8 cellular contexts compared by ENCODE assay signal in the genomic region with DNA sequence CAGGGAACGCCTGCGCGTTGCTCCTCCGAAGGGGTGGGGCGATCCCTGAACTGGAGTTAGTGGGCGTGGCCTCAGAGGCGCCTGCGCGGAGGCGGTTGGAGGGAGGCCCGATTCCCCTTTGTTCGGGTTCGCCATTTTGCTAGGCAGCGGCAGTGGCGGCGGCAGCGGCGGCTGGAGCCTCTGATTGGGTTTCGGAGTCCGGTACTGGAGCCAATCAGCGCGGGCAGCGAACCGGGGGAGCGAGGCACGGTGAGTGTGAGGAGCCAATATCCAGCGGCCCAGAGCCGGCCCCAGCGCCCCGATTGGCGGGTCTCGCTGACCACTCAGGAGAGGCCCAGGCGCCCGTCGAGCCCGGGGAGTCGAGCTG. TPM values are rescaled to one million over a fixed set of nuclear protein-coding genes. Genes with fewer than 3 reads are reported as not detected.
DNase-seq lines count a peak whose midpoint lies in the region; ATAC-seq, FAIRE-seq and TF ChIP-seq lines count a peak whose summit lies in the region.

A gene (plus strand): TSS at position 139 of the 367 bp plus-strand sequence. CDS start 6,116 bp downstream, outside the sequence.

- H3K4me2 ChIP-seq in Karpas-422 (ENCODE audit: low read depth, low read length, poor library complexity, severe bottlenecking): peak within 1 kb of the TSS; percentile 89

- peak; percentile 45; the same call in 1 of the 2 replicates for TF ChIP-seq POLR2A in H54 (IDR thresholded peaks at IDR 0.05; ENCODE audit: low read depth, low read length)

- peak; percentile 39 for ATAC-seq in GM18499 (IDR thresholded peaks at IDR 0.05; ENCODE audit: insufficient read depth, unreplicated experiment)

- no peaks in the 10 kb centered on the region for H3K9me3 ChIP-seq in Karpas-422 (ENCODE audit: low read length)
- no peaks in the 10 kb centered on the region for H3K9me3 ChIP-seq in mucosa of rectum (ENCODE audit: control insufficient read depth in 2 of 2, low read length in 2 of 2)

- peak; percentile 84 for DNase-seq in H54 (ENCODE audit: insufficient read length, low spot score)
- DNase-seq in Karpas-422: no peak
- DNase-seq in activated CD4-positive, alpha-beta T cell treated with anti-CD3 and anti-CD28 coated beads, Interleukin-2, amount 50 U/mL, for 1 hour: peak; percentile 100
- DNase-seq in type B pancreatic cell (ENCODE audit: extremely low spot score, unreplicated experiment): peak; percentile 100
- DNase-seq in DMS114 treated with DMSO at 0.1 percent for 48 hours (lab: John Stamatoyannopoulos, UW; ENCODE audit: unreplicated experiment): no peak

- H3K27me3 Mint-ChIP-seq in type B pancreatic cell: no peaks in the 10 kb centered on the region

- H3K27ac ChIP-seq in Karpas-422 (ENCODE audit: low read length) (peak within 1 kb of the TSS; percentile 94), mucosa of rectum (ENCODE audit: low read depth in 2 of 2, low read length in 2 of 2) (peak within 1 kb of the TSS; percentile 99 to 100)

- TF ChIP-seq CTCF in type B pancreatic cell (conservative IDR thresholded peaks at IDR 0.05): no peak

- H3K9ac ChIP-seq in Karpas-422 (ENCODE audit: low read length) (peak within 1 kb of the TSS; percentile 98), mucosa of rectum (ENCODE audit: low read depth in 1 of 2, low read length in 2 of 2) (peak within 1 kb of the TSS; percentile 98 to 100)

- no peaks in the 10 kb centered on the region for H3K9me3 Mint-ChIP-seq in type B pancreatic cell

- H3K4me3 Mint-ChIP-seq in type B pancreatic cell: peak within 1 kb of the TSS; percentile 96

- 0 out of 2 replicates have a peak within 1 kb of the TSS, but pooled peaks have one; percentile 46 for H2AFZ ChIP-seq in Karpas-422 (ENCODE audit: low read length)

- H3K27me3 ChIP-seq in Karpas-422 (ENCODE audit: low read length) (no peaks in the 10 kb centered on the region), mucosa of rectum (ENCODE audit: control insufficient read depth in 2 of 2, insufficient read depth in 2 of 2, low read length in 2 of 2) (no peaks in the 10 kb centered on the region)

- H3K4me1 ChIP-seq in Karpas-422 (ENCODE audit: low read length): peaks cover 50% of the 10 kb centered on the region
- peaks cover 20 to 27% of the 10 kb centered on the region in 2 donors for H3K4me1 ChIP-seq in mucosa of rectum (ENCODE audit: control insufficient read depth in 2 of 2, insufficient read depth in 2 of 2, low read length in 2 of 2)

- no peaks in the 10 kb centered on the region for H3K36me3 Mint-ChIP-seq in type B pancreatic cell

- H3K36me3 ChIP-seq in Karpas-422 (ENCODE audit: insufficient read depth, low read length) (peaks cover 12% of the 10 kb centered on the region), mucosa of rectum (ENCODE audit: control insufficient read depth in 2 of 2, insufficient read depth in 2 of 2, low read length in 2 of 2) (peaks cover 4 to 15% of the 10 kb centered on the region in 2 donors)

- H3K79me2 ChIP-seq in Karpas-422 (ENCODE audit: low read length): peaks cover 62% of the 10 kb centered on the region

- peaks cover 19% of the 10 kb centered on the region for H3K4me1 Mint-ChIP-seq in type B pancreatic cell (ENCODE audit: unreplicated experiment)

- H3K4me3 ChIP-seq in Karpas-422 (ENCODE audit: low read length) (peak within 1 kb of the TSS; percentile 89), mucosa of rectum (ENCODE audit: low read length in 2 of 2) (peak within 1 kb of the TSS; percentile 95 to 96)

- FAIRE-seq in H54 (lab: Jason Lieb, UNC) (no peak), endometrium (lab: Jason Lieb, UNC) (peak; percentile 100)

- H3K9me2 ChIP-seq in Karpas-422 (replicated peaks; ENCODE audit: insufficient read depth, low read length): no peaks in the 10 kb centered on the region

- peak within 1 kb of the TSS; percentile 99 for H3K27ac Mint-ChIP-seq in type B pancreatic cell

- no peaks in the 10 kb centered on the region for H4K20me1 ChIP-seq in Karpas-422 (ENCODE audit: insufficient read depth, low read depth, low read length)

RNA-seq across cellular contexts. Expression of the gene that starts here (rescaled TPM):
- 15.7 and 23.7 TPM in 2 replicates for total RNA-seq in Karpas-422 (2014; rRNA removed; shearing (Covaris generic); ENCODE audit: low replicate concordance)
- 31.4 and 40.4 TPM in 2 replicates for total RNA-seq in type B pancreatic cell (ENCODE audit: low replicate concordance)

Comparison
In these comparisons a context has a peak if more than half of its experiments do, and no peak if none do; other contexts are left out.
1. DNase-seq: peak in H54 (single experiment), activated CD4-positive, alpha-beta T cell treated with anti-CD3 and anti-CD28 coated beads, Interleukin-2, amount 50 U/mL, for 1 hour (single experiment) and type B pancreatic cell (single experiment); none in Karpas-422 (single experiment) and DMS114 treated with DMSO at 0.1 percent for 48 hours (single experiment).